Comparison of ENCODE assay signal across 27 cellular contexts in the genomic region with DNA sequence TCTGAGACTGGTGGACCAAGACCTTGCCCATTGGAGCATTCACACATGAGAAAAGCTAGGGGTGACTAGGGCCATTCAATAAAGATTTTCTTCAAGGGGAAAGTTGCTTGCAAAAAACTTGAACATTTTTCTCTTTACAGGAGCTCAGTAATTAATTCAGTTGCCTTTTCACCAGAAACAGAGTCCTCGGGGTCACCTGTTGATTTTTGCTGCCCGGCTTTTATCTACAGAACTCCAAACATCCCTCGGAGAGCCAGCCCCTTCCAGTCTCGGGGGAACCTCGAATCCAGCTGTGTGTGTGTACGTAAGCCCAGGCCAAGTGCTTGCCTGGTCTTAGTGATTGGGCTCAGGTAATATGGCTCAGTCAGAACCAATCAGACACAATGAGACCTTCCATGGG.
"Had no signal": no experiment of that assay in that cellular context is flagged by ENCODE, and none has a peak within 500 bp of the region (broad histone marks: within the 10 kb centered on the region; RNA-seq: fewer than 3 reads in every experiment).

No MANE protein-coding gene starts in this region.

- H3K4me1 ChIP-seq: neural progenitor cell, parathyroid adenoma, psoas muscle, thyroid gland, tibial nerve had no signal

- H3K9me3 Mint-ChIP-seq: natural killer cell; nephron; neural progenitor cell; stimulated activated effector memory CD8-positive, alpha-beta T cell treated with anti-CD3 and anti-CD28 coated beads, Interleukin-12 subunit alpha, Interleukin-12 subunit beta, amount 100 ng/mL, for 72 hours; stimulated activated naive B cell treated with anti-CD40 and anti-IgM and Interleukin-4, amounts not matched to agents 10 μg/mL and 1 μg/mL and 100 μg/mL, for 72 hours; stimulated activated naive CD8-positive, alpha-beta T cell treated with anti-CD3 and anti-CD28 coated beads, Interleukin-15, Interleukin-2, amounts not matched to agents 100 ng/mL and 50 ng/mL, for 24 hours had no signal

- H3K27me3 ChIP-seq: neural progenitor cell, ovary, right lobe of liver, sigmoid colon, stomach, thyroid gland, tibial nerve, upper lobe of left lung, uterus had no signal

- H3K36me3 ChIP-seq: ovary, right lobe of liver, sigmoid colon, thoracic aorta, tibial nerve, upper lobe of left lung, uterus had no signal

- H3K27me3 Mint-ChIP-seq: progenitor cell of endocrine pancreas; stimulated activated naive B cell treated with anti-CD40 and anti-IgM and Interleukin-4, amounts not matched to agents 10 μg/mL and 1 μg/mL and 100 μg/mL, for 72 hours; stimulated activated naive CD8-positive, alpha-beta T cell treated with anti-CD3 and anti-CD28 coated beads, Interleukin-15, Interleukin-2, amounts not matched to agents 100 ng/mL and 50 ng/mL, for 24 hours had no signal

- H3K9me3 ChIP-seq: ovary, psoas muscle, right lobe of liver, sigmoid colon, stomach, thoracic aorta, thyroid gland, tibial nerve, upper lobe of left lung, uterus had no signal

- H3K27ac ChIP-seq: neural progenitor cell, ovary, parathyroid adenoma, psoas muscle, right lobe of liver, sigmoid colon, stomach, thoracic aorta, thyroid gland, tibial nerve, upper lobe of left lung, uterus had no signal

- H3K27ac Mint-ChIP-seq: natural killer cell; nephron; neural progenitor cell; progenitor cell of endocrine pancreas; stimulated activated effector memory CD8-positive, alpha-beta T cell treated with anti-CD3 and anti-CD28 coated beads, Interleukin-12 subunit alpha, Interleukin-12 subunit beta, amount 100 ng/mL, for 72 hours; stimulated activated naive B cell treated with anti-CD40 and anti-IgM and Interleukin-4, amounts not matched to agents 10 μg/mL and 1 μg/mL and 100 μg/mL, for 72 hours; stimulated activated naive CD8-positive, alpha-beta T cell treated with anti-CD3 and anti-CD28 coated beads, Interleukin-15, Interleukin-2, amounts not matched to agents 100 ng/mL and 50 ng/mL, for 24 hours had no signal

- H3K4me3 Mint-ChIP-seq: natural killer cell; nephron; neural progenitor cell; stimulated activated effector memory CD8-positive, alpha-beta T cell treated with anti-CD3 and anti-CD28 coated beads, Interleukin-12 subunit alpha, Interleukin-12 subunit beta, amount 100 ng/mL, for 72 hours; stimulated activated naive B cell treated with anti-CD40 and anti-IgM and Interleukin-4, amounts not matched to agents 10 μg/mL and 1 μg/mL and 100 μg/mL, for 72 hours; stimulated activated naive CD8-positive, alpha-beta T cell treated with anti-CD3 and anti-CD28 coated beads, Interleukin-15, Interleukin-2, amounts not matched to agents 100 ng/mL and 50 ng/mL, for 24 hours had no signal

- H3K79me2 ChIP-seq: parathyroid adenoma had no signal

- DNase-seq: natural killer cell; occipital lobe; ovary; psoas muscle; right cardiac atrium; right lobe of liver; sigmoid colon; stimulated activated CD4-positive, alpha-beta T cell treated with anti-CD3 and anti-CD28 coated beads, Interleukin-15, amount 100 ng/mL, for 24 hours; stimulated activated CD4-positive, alpha-beta T cell treated with anti-CD3 and anti-CD28 coated beads, Interleukin-2, amount 100 ng/mL, for 24 hours; stimulated activated CD4-positive, alpha-beta T cell treated with anti-CD3 and anti-CD28 coated beads, Interleukin-2, amount 100 ng/mL, for 48 hours; stimulated activated CD4-positive, alpha-beta T cell treated with anti-CD3 and anti-CD28 coated beads, Interleukin-4, amount 100 ng/mL, for 24 hours; stimulated activated naive B cell treated with anti-CD40 and anti-IgM and Interleukin-4, amounts not matched to agents 10 μg/mL and 1 μg/mL and 100 μg/mL, for 72 hours; stimulated activated naive CD4-positive, alpha-beta T cell treated with Interleukin-2 at 50 U/mL for 16 hours; stomach; thyroid gland; trophoblast cell; upper lobe of left lung; uterus had no signal

- H3K9ac ChIP-seq: neural progenitor cell, parathyroid adenoma had no signal

- H3K4me3 ChIP-seq: neural progenitor cell, ovary, psoas muscle, right lobe of liver, sigmoid colon, stomach, thoracic aorta, thyroid gland, tibial nerve, upper lobe of left lung, uterus had no signal

- FAIRE-seq: small intestine had no signal

- H3K4me1 Mint-ChIP-seq: stimulated activated naive B cell treated with anti-CD40 and anti-IgM and Interleukin-4, amounts not matched to agents 10 μg/mL and 1 μg/mL and 100 μg/mL, for 72 hours had no signal

- H3K4me2 ChIP-seq: neural progenitor cell had no signal

- H3K36me3 Mint-ChIP-seq: natural killer cell had no signal

- H2AFZ ChIP-seq: neural progenitor cell, parathyroid adenoma had no signal
